ENCODE assay signal across 9 cellular contexts in the genomic region with DNA sequence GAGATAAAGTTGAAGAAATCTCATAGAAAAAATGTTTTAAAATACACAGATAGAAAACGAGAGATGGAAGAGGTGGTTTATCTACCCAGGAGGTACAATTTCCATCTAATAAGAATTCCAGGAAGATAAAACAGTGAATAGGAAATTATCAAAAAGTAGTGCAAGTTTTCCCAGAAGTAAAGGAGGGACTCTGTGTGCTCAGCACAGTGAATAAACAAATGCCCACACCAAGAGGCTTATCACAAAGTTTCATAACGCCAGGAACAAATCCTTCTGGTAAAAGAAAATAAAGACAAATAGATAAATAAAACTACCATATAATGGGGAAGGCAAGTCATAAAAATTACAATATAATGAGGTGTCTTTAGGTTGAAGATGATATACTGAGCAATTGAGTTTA.
"Had no signal": no experiment of that assay in that cellular context is flagged by ENCODE, and none has a peak within 500 bp of the region (broad histone marks: within the 10 kb centered on the region; RNA-seq: fewer than 3 reads in every experiment).

No MANE protein-coding gene starts in this region.

- H3K4me3 ChIP-seq: GM23248, HAP-1, K562 had no signal

- H3K9me3 ChIP-seq: HAP-1 had no signal

- H3K36me3 ChIP-seq: HAP-1 had no signal

- H3K4me1 ChIP-seq: HAP-1 had no signal

- DNase-seq: GM23248, GOT3, H7, HFFc6, IMR-90 had no signal

- ATAC-seq: HCT116, K562 had no signal

- H3K27ac ChIP-seq: GM23248 had no signal

- FAIRE-seq: HTR-8/SVneo, K562 had no signal
